ENCODE assay signal across 31 cellular contexts in genomic region chr5:108654042-108654441, GRCh38.
DNase-seq lines count a peak whose midpoint lies in the region; ATAC-seq and TF ChIP-seq lines count a peak whose summit lies in the region.
"Had no signal": no experiment of that assay in that cellular context is flagged by ENCODE, and none has a peak within 500 bp of the region (broad histone marks: within the 10 kb centered on the region; RNA-seq: fewer than 3 reads in every experiment).

No MANE protein-coding gene starts in this region.

- H4K91ac ChIP-seq in H9 (ENCODE audit: insufficient read length, low read depth, low read length) = no peak overlapping the region

- peaks cover 4 to 8% of the 10 kb centered on the region in 2 experiments; a peak in 2 of 5 replicates for H3K9me3 Mint-ChIP-seq in H9
- H3K9me3 Mint-ChIP-seq: activated T-cell treated with anti-CD3 and anti-CD28 coated beads, Interleukin-2, amount 50 U/mL, for 24 hours; naive thymus-derived CD8-positive, alpha-beta T cell had no signal

- no peak overlapping the region for H2BK12ac ChIP-seq in H9 (ENCODE audit: insufficient read length, low read depth, low read length)

- H3K79me1 ChIP-seq in H9 (ENCODE audit: insufficient read depth, low read depth, low read length, poor library complexity, severe bottlenecking) = no peaks in the 10 kb centered on the region

- no peak overlapping the region for H3K14ac ChIP-seq in H9 (ENCODE audit: insufficient read depth, low read length)

- H3K79me2 ChIP-seq in H9 (ENCODE audit: insufficient read depth, low read length) (no peaks in the 10 kb centered on the region), PC-3 (ENCODE audit: low read length) (no peaks in the 10 kb centered on the region)

- no peaks in the 10 kb centered on the region for H3K27me3 ChIP-seq in H9 (ENCODE audit: insufficient read depth, low read length)
- H3K27me3 ChIP-seq in PC-3 (ENCODE audit: low read length) = no peaks in the 10 kb centered on the region
- H3K27me3 ChIP-seq: esophagus squamous epithelium had no signal

- DNase-seq in H9 (no peak), PC-3 (peak; percentile 67), epithelial cell of esophagus (ENCODE audit: low read depth) (peak; percentile 84), kidney tubule cell (ENCODE audit: low spot score) (peak; percentile 73), NCI-H1694 treated with DMSO at 0.1 percent for 48 hours (lab: John Stamatoyannopoulos, UW) (no peak), epidermal melanocyte (ENCODE audit: insufficient read length, low spot score) (no peak)
- DNase-seq: activated CD4-positive, alpha-beta T cell treated with anti-CD3 and anti-CD28 coated beads for 48 hours; activated CD8-positive, alpha-beta memory T cell treated with anti-CD3 and anti-CD28 coated beads for 24 hours; activated gamma-delta T cell treated with Interleukin-2 at 50 U/mL for 16 hours; activated T-cell treated with anti-CD3 and anti-CD28 coated beads, Interleukin-2, amount 50 U/mL, for 24 hours; DND-41; effector memory CD4-positive, alpha-beta T cell; esophagus squamous epithelium; H7; KG1; left ventricle myocardium superior; naive thymus-derived CD8-positive, alpha-beta T cell; NCI-H1694; NCI-H2171 treated with DMSO at 0.1 percent for 48 hours; NCI-H524 treated with DMSO at 0.1 percent for 48 hours; nucleus accumbens; psoas muscle; SIG-M5; stimulated activated naive CD4-positive, alpha-beta T cell treated with Interleukin-2 at 50 U/mL for 16 hours; T1000; WERI-Rb-1 had no signal

- CTCF ChIA-PET in PC-3 (lab: Charles Lee) = no interaction called here

- no peak overlapping the region for H3K27ac Mint-ChIP-seq in H9
- H3K27ac Mint-ChIP-seq: activated T-cell treated with anti-CD3 and anti-CD28 coated beads, Interleukin-2, amount 50 U/mL, for 24 hours; CD14-positive monocyte; mesothelial cell of epicardium; naive thymus-derived CD8-positive, alpha-beta T cell had no signal

- H3K23ac ChIP-seq in H9 (ENCODE audit: insufficient read length, low read depth, low read length) = no peak overlapping the region

- H3K4me3 ChIP-seq in PC-3 (ENCODE audit: low read length) (no peak overlapping the region), epithelial cell of esophagus (ENCODE audit: low read length) (no peak overlapping the region)
- H3K4me3 ChIP-seq: esophagus squamous epithelium, psoas muscle had no signal

- no peaks in the 10 kb centered on the region for H3K27me3 Mint-ChIP-seq in H9 (ENCODE audit: low read depth)

- H3K4me2 ChIP-seq in H9 (ENCODE audit: insufficient read depth, insufficient read length, low read length) = no peak overlapping the region
- peak overlapping the region; percentile 5; the same call in 1 of the 2 replicates for H3K4me2 ChIP-seq in PC-3 (ENCODE audit: low read length)

- H3F3A ChIP-seq in PC-3 (ENCODE audit: low read length, unreplicated experiment) = no peaks in the 10 kb centered on the region

- H3K9me2 ChIP-seq in PC-3 (replicated peaks; ENCODE audit: low read length) = no peaks in the 10 kb centered on the region

- H2AFZ ChIP-seq in H9 (ENCODE audit: low read length) = no peak overlapping the region
- no peak overlapping the region for H2AFZ ChIP-seq in PC-3 (ENCODE audit: low read length)

- H4K8ac ChIP-seq in H9 (replicated peaks; ENCODE audit: insufficient read length, low read depth, low read length) = no peak overlapping the region

- no peak overlapping the region for H2BK120ac ChIP-seq in H9 (ENCODE audit: low read depth, low read length, poor library complexity, severe bottlenecking)

- H2BK20ac ChIP-seq in H9 (ENCODE audit: low read depth, low read length, poor library complexity, severe bottlenecking) = no peak overlapping the region

- no peak overlapping the region for H3K4me3 Mint-ChIP-seq in H9
- H3K4me3 Mint-ChIP-seq: activated T-cell treated with anti-CD3 and anti-CD28 coated beads, Interleukin-2, amount 50 U/mL, for 24 hours; CD14-positive monocyte; mesothelial cell of epicardium; naive thymus-derived CD8-positive, alpha-beta T cell had no signal

- H2AK5ac ChIP-seq in H9 (ENCODE audit: insufficient read length, low read length) = no peak overlapping the region

- no peaks in the 10 kb centered on the region for H3K9me3 ChIP-seq in H9 (ENCODE audit: control insufficient read depth, low read depth, low read length)
- no peaks in the 10 kb centered on the region for H3K9me3 ChIP-seq in PC-3 (ENCODE audit: low read length)
- H3K9me3 ChIP-seq: esophagus squamous epithelium, psoas muscle had no signal

- peak overlapping the region; percentile 33 for H3K56ac ChIP-seq in H9 (ENCODE audit: insufficient read length, low read depth, low read length)

- no CpG with 5 or more reads among the region's 2 CpGs for whole genome bisulfite sequencing in H9 (ENCODE audit: extremely low coverage, insufficient read length, low lambda C conversion rate)

- H3K36me3 Mint-ChIP-seq in H9 (ENCODE audit: insufficient read depth in 1 of 3, low read depth in 3 of 3) = peaks cover 0 to 5% (median 2%) of the 10 kb centered on the region in 3 experiments; a peak in 2 of 7 replicates
- H3K36me3 Mint-ChIP-seq: CD14-positive monocyte; mesothelial cell of epicardium; naive thymus-derived CD8-positive, alpha-beta T cell had no signal

- H3K4me1 ChIP-seq in H9 (ENCODE audit: insufficient read depth, low read length) (no peaks in the 10 kb centered on the region), PC-3 (ENCODE audit: insufficient read depth, low read length) (peaks cover 21% of the 10 kb centered on the region)
- H3K4me1 ChIP-seq: esophagus squamous epithelium, psoas muscle had no signal

- no peaks in the 10 kb centered on the region for H4K20me1 ChIP-seq in H9 (ENCODE audit: control insufficient read depth, insufficient read depth, insufficient read length)
- no peaks in the 10 kb centered on the region for H4K20me1 ChIP-seq in PC-3 (ENCODE audit: low read length)

- no peak overlapping the region for H2BK15ac ChIP-seq in H9 (ENCODE audit: low read depth, low read length)

- POLR2A ChIA-PET in PC-3 (lab: Charles Lee; ENCODE audit: unreplicated experiment) = no interaction called here

- no peak for TF ChIP-seq CTCF in H9 (conservative IDR thresholded peaks at IDR 0.05)
- no peak for TF ChIP-seq CTCF in PC-3 (conservative IDR thresholded peaks at IDR 0.05; ENCODE audit: low read depth, low read length)
- no peak for TF ChIP-seq CTCF in epithelial cell of esophagus (IDR thresholded peaks at IDR 0.05; ENCODE audit: insufficient read depth, low read depth, low read length, missing control alignments)

- H3K9ac ChIP-seq in H9 (ENCODE audit: extremely low read depth, insufficient read length, low read length) (no peak overlapping the region), PC-3 (ENCODE audit: low read length) (no peak overlapping the region)

- H3K4ac ChIP-seq in H9 (ENCODE audit: low read depth, low read length) = no peak overlapping the region

- no peaks in the 10 kb centered on the region for H3K36me3 ChIP-seq in PC-3 (ENCODE audit: low read depth, low read length)
- H3K36me3 ChIP-seq: esophagus squamous epithelium, WERI-Rb-1 had no signal

- peaks cover 0 to 2% of the 10 kb centered on the region in 2 experiments; a peak in 1 of 4 replicates for H3K4me1 Mint-ChIP-seq in H9
- H3K4me1 Mint-ChIP-seq: CD14-positive monocyte; mesothelial cell of epicardium; naive thymus-derived CD8-positive, alpha-beta T cell had no signal

- H3K23me2 ChIP-seq in H9 (ENCODE audit: insufficient read length, low read depth, low read length, poor library complexity, severe bottlenecking) = no peaks in the 10 kb centered on the region

- ATAC-seq in PC-3 (no peak), GM21528 (IDR thresholded peaks at IDR 0.05; ENCODE audit: low FRiP score, unreplicated experiment) (no peak), GM19351 (IDR thresholded peaks at IDR 0.05; ENCODE audit: unreplicated experiment) (no peak)
- ATAC-seq: left ventricle myocardium superior; naive thymus-derived CD8-positive, alpha-beta T cell; Panc1; psoas muscle had no signal

- intact Hi-C loops in PC-3 (cut with micrococcal nuclease) = no loop called here

- H3K18ac ChIP-seq in H9 (ENCODE audit: insufficient read length, low read depth, low read length) = no peak overlapping the region

- H3T11ph ChIP-seq in H9 (ENCODE audit: low read length) = no peak overlapping the region

- H2BK5ac ChIP-seq in H9 (ENCODE audit: insufficient read length, low read length) = no peak overlapping the region

- H3K27ac ChIP-seq in H9 (ENCODE audit: insufficient read length, low read depth, low read length) (no peak overlapping the region), PC-3 (ENCODE audit: low read length) (no peak overlapping the region)
- H3K27ac ChIP-seq: esophagus squamous epithelium, psoas muscle, WERI-Rb-1 had no signal

- no TSS peak for BruUV-seq in PC-3 (replicated peaks; lab: Mats Ljungman, UMichigan)

- no peak overlapping the region for H4K5ac ChIP-seq in H9 (ENCODE audit: insufficient read length, low read depth, low read length)

Comparison
In these comparisons a context has a peak if more than half of its experiments do, and no peak if none do; other contexts are left out.
1. DNase-seq: peak in PC-3 (single experiment), epithelial cell of esophagus (single experiment) and kidney tubule cell (single experiment); none in H9 (single experiment), NCI-H1694 treated with DMSO at 0.1 percent for 48 hours (single experiment) and epidermal melanocyte (single experiment).